20 cellular contexts compared by ENCODE assay signal in the genomic region with DNA sequence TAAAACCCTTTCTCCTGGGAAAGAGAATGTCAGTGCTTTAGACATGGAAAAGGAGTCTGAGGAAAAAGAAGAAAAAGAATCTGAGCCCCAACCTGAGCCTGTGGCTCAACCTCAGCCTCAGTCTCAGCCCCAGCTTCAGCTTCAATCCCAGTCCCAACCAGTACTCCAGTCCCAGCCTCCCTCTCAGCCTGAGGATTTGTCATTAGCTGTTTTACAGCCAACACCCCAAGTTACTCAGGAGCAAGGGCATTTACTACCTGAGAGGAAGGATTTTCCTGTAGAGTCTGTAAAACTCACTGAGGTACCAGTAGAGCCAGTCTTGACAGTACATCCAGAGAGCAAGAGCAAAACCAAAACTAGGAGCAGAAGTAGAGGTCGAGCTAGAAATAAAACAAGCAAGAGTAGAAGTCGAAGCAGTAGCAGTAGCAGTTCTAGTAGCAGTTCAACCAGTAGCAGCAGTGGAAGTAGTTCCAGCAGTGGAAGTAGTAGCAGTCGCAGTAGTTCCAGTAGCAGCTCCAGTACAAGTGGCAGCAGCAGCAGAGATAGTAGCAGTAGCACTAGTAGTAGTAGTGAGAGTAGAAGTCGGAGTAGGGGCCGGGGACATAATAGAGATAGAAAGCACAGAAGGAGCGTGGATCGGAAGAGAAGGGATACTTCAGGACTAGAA. TPM values are rescaled to one million over a fixed set of nuclear protein-coding genes. Genes with fewer than 3 reads are reported as not detected.
DNase-seq lines count a peak whose midpoint lies in the region; ATAC-seq, FAIRE-seq and TF ChIP-seq lines count a peak whose summit lies in the region.
"Had no signal": no experiment of that assay in that cellular context is flagged by ENCODE, and none has a peak within 500 bp of the region (broad histone marks: within the 10 kb centered on the region; RNA-seq: fewer than 3 reads in every experiment).

No MANE protein-coding gene starts in this region.

- peak overlapping the region; percentile 39 for H3K4me2 ChIP-seq in Loucy (ENCODE audit: low read depth, low read length, poor library complexity, severe bottlenecking)
- H3K4me2 ChIP-seq in neural progenitor cell = peak overlapping the region; percentile 24

- FAIRE-seq in bronchial epithelial cell (lab: Jason Lieb, UNC) = peak; percentile 28
- FAIRE-seq: GM19239 had no signal

- H3K79me2 ChIP-seq in Loucy (ENCODE audit: insufficient read depth, low read length) = peaks cover 54% of the 10 kb centered on the region
- peaks cover 71% of the 10 kb centered on the region for H3K79me2 ChIP-seq in neural progenitor cell (ENCODE audit: low read depth)

- intact Hi-C loops in activated T-helper 1 cell treated with anti-CD3 and anti-CD28 coated beads, Interleukin-12 subunit alpha, Interleukin-12 subunit beta, Interleukin-2, Interleukin-4 antibody, amounts not matched to agents 30 ng/mL and 10 ng/mL and 1 ng/mL, durations not matched to agents 14 hours and 24 hours and 36 hours (cut with micrococcal nuclease) = no loop called here

- H3K27me3 ChIP-seq in Loucy (ENCODE audit: insufficient read depth, low read length, poor library complexity, severe bottlenecking) = no peaks in the 10 kb centered on the region
- H3K27me3 ChIP-seq in bronchial epithelial cell (ENCODE audit: control insufficient read depth, insufficient read depth, low read length) = no peaks in the 10 kb centered on the region
- no peaks in the 10 kb centered on the region for H3K27me3 ChIP-seq in neural progenitor cell
- H3K27me3 ChIP-seq: left lung, testis had no signal

- no peaks in the 10 kb centered on the region for H3K9me3 Mint-ChIP-seq in neural progenitor cell
- no peaks in the 10 kb centered on the region for H3K9me3 Mint-ChIP-seq in activated T-helper 1 cell treated with anti-CD3 and anti-CD28 coated beads, Interleukin-12 subunit alpha, Interleukin-12 subunit beta, Interleukin-2, Interleukin-4 antibody, amounts not matched to agents 30 ng/mL and 10 ng/mL and 1 ng/mL, durations not matched to agents 14 hours and 24 hours and 36 hours
- H3K9me3 Mint-ChIP-seq: CD8-positive, alpha-beta T cell; H9; IgD-negative memory B cell had no signal

- H3K27ac ChIP-seq in neural progenitor cell = peak overlapping the region; percentile 66
- H3K27ac ChIP-seq: testis had no signal

- no peak overlapping the region for H3K27ac Mint-ChIP-seq in neural progenitor cell
- H3K27ac Mint-ChIP-seq in activated T-helper 1 cell treated with anti-CD3 and anti-CD28 coated beads, Interleukin-12 subunit alpha, Interleukin-12 subunit beta, Interleukin-2, Interleukin-4 antibody, amounts not matched to agents 30 ng/mL and 10 ng/mL and 1 ng/mL, durations not matched to agents 14 hours and 24 hours and 36 hours = no peak overlapping the region
- H3K27ac Mint-ChIP-seq: CD8-positive, alpha-beta T cell; H9; IgD-negative memory B cell had no signal

- H4K20me1 ChIP-seq in Loucy (ENCODE audit: insufficient read depth, low read length, poor library complexity, severe bottlenecking) (peaks cover 77% of the 10 kb centered on the region), neural progenitor cell (ENCODE audit: low read depth) (peaks cover 55% of the 10 kb centered on the region)

- peaks cover 3% of the 10 kb centered on the region for H3K27me3 Mint-ChIP-seq in neural progenitor cell (ENCODE audit: insufficient read depth, low read depth)
- no peaks in the 10 kb centered on the region for H3K27me3 Mint-ChIP-seq in activated T-helper 1 cell treated with anti-CD3 and anti-CD28 coated beads, Interleukin-12 subunit alpha, Interleukin-12 subunit beta, Interleukin-2, Interleukin-4 antibody, amounts not matched to agents 30 ng/mL and 10 ng/mL and 1 ng/mL, durations not matched to agents 14 hours and 24 hours and 36 hours (ENCODE audit: insufficient read depth)
- H3K27me3 Mint-ChIP-seq: IgD-negative memory B cell had no signal

- H3K9me3 ChIP-seq in Loucy (ENCODE audit: insufficient read depth, low read depth, low read length) = no peaks in the 10 kb centered on the region
- H3K9me3 ChIP-seq in neural progenitor cell (ENCODE audit: low read depth) = no peaks in the 10 kb centered on the region
- H3K9me3 ChIP-seq: left lung, testis had no signal

- H3K9ac ChIP-seq in Loucy (ENCODE audit: low read depth, low read length, poor library complexity, severe bottlenecking) = no peak overlapping the region
- H3K9ac ChIP-seq in neural progenitor cell = no peak overlapping the region

- H2AFZ ChIP-seq in Loucy (ENCODE audit: low read length) = no peak overlapping the region
- no peak overlapping the region for H2AFZ ChIP-seq in neural progenitor cell (replicated peaks)

- peaks cover 55% of the 10 kb centered on the region for H3K4me1 ChIP-seq in Loucy (ENCODE audit: insufficient read depth, low read length, poor library complexity, severe bottlenecking)
- peaks cover 22% of the 10 kb centered on the region for H3K4me1 ChIP-seq in neural progenitor cell

- no peak for ATAC-seq in omental fat pad (ENCODE audit: low FRiP score)
- ATAC-seq: CD8-positive, alpha-beta T cell; left lung had no signal

- peaks cover 35% of the 10 kb centered on the region for H3K36me3 Mint-ChIP-seq in neural progenitor cell
- H3K36me3 Mint-ChIP-seq in activated T-helper 1 cell treated with anti-CD3 and anti-CD28 coated beads, Interleukin-12 subunit alpha, Interleukin-12 subunit beta, Interleukin-2, Interleukin-4 antibody, amounts not matched to agents 30 ng/mL and 10 ng/mL and 1 ng/mL, durations not matched to agents 14 hours and 24 hours and 36 hours (ENCODE audit: low read depth) = peaks cover 48% of the 10 kb centered on the region

- 0 out of 2 replicates have a peak, but pooled peaks cover 6% of the 10 kb centered on the region for H3F3A ChIP-seq in Loucy (ENCODE audit: low read depth)
- H3F3A ChIP-seq in neural progenitor cell (ENCODE audit: low read depth) = peaks cover 97% of the 10 kb centered on the region

- peaks cover 15% of the 10 kb centered on the region for H3K4me1 Mint-ChIP-seq in neural progenitor cell
- H3K4me1 Mint-ChIP-seq in activated T-helper 1 cell treated with anti-CD3 and anti-CD28 coated beads, Interleukin-12 subunit alpha, Interleukin-12 subunit beta, Interleukin-2, Interleukin-4 antibody, amounts not matched to agents 30 ng/mL and 10 ng/mL and 1 ng/mL, durations not matched to agents 14 hours and 24 hours and 36 hours (ENCODE audit: low read depth) = peaks cover 23% of the 10 kb centered on the region

- peak; percentile 50 for DNase-seq in activated CD8-positive, alpha-beta memory T cell treated with anti-CD3 and anti-CD28 coated beads, Interleukin-2, amount 50 U/mL, for 48 hours
- DNase-seq in activated CD8-positive, alpha-beta memory T cell treated with anti-CD3 and anti-CD28 coated beads for 24 hours = no peak
- DNase-seq in bronchial epithelial cell (ENCODE audit: low read depth) (no peak), neural progenitor cell (ENCODE audit: low spot score) (no peak), omental fat pad (ENCODE audit: low spot score) (no peak)
- no peak for DNase-seq in stimulated activated CD4-positive, alpha-beta T cell treated with anti-CD3 and anti-CD28 coated beads, Interleukin-4, amount 100 ng/mL, for 24 hours
- DNase-seq in activated T-helper 1 cell treated with anti-CD3 and anti-CD28 coated beads, Interleukin-12 subunit alpha, Interleukin-12 subunit beta, Interleukin-2, Interleukin-4 antibody, amounts not matched to agents 30 ng/mL and 10 ng/mL and 1 ng/mL, durations not matched to agents 14 hours and 24 hours and 36 hours (ENCODE audit: low spot score) = no peak
- DNase-seq: activated gamma-delta T cell treated with Interleukin-2 at 50 U/mL for 16 hours; amygdala; CD8-positive, alpha-beta T cell; central memory CD4-positive, alpha-beta T cell; H9; left lung; NCI-H1694 treated with DMSO at 0.1 percent for 48 hours; NCI-H226; stimulated activated CD4-positive, alpha-beta T cell treated with anti-CD3 and anti-CD28 coated beads, Interleukin-12 subunit alpha, Interleukin-12 subunit beta, amount 100 ng/mL, for 4 hours; testis had no signal

- H3K9me2 ChIP-seq in Loucy (replicated peaks; ENCODE audit: low read depth, low read length) = no peaks in the 10 kb centered on the region

- H3K36me3 ChIP-seq in Loucy (ENCODE audit: insufficient read depth, low read length) (peaks cover 81% of the 10 kb centered on the region), bronchial epithelial cell (ENCODE audit: control insufficient read depth, insufficient read depth, low read length) (peaks cover 27% of the 10 kb centered on the region), neural progenitor cell (peaks cover 65% of the 10 kb centered on the region)

- no peak overlapping the region for H3K4me3 Mint-ChIP-seq in neural progenitor cell
- no peak overlapping the region for H3K4me3 Mint-ChIP-seq in activated T-helper 1 cell treated with anti-CD3 and anti-CD28 coated beads, Interleukin-12 subunit alpha, Interleukin-12 subunit beta, Interleukin-2, Interleukin-4 antibody, amounts not matched to agents 30 ng/mL and 10 ng/mL and 1 ng/mL, durations not matched to agents 14 hours and 24 hours and 36 hours
- H3K4me3 Mint-ChIP-seq: CD8-positive, alpha-beta T cell; H9; IgD-negative memory B cell had no signal

- H3K4me3 ChIP-seq in Loucy (ENCODE audit: low read length, poor library complexity, severe bottlenecking) (no peak overlapping the region), bronchial epithelial cell (ENCODE audit: low read depth, low read length) (no peak overlapping the region), neural progenitor cell (no peak overlapping the region)
- H3K4me3 ChIP-seq: left lung, testis had no signal

- TF ChIP-seq CTCF in Loucy (conservative IDR thresholded peaks at IDR 0.05; ENCODE audit: low read length) (no peak), bronchial epithelial cell (IDR thresholded peaks at IDR 0.05; ENCODE audit: insufficient read depth, low read length, severe bottlenecking) (no peak), neural progenitor cell (IDR thresholded peaks at IDR 0.05) (no peak), omental fat pad (IDR thresholded peaks at IDR 0.05) (no peak)

RNA-seq across cellular contexts. Expression of gene PNN, which starts 6.1 kb away (rescaled TPM):
- total RNA-seq in bronchial epithelial cell (12.9 and 18.9 TPM in 2 replicates), neural progenitor cell (ENCODE audit: low replicate concordance) (82.8 and 110 TPM in 2 replicates), omental fat pad (10 to 100 TPM; 26.4 to 59.4 (median 37.7) TPM)
- 111 and 116 TPM in 2 replicates for total RNA-seq in activated T-helper 1 cell treated with anti-CD3 and anti-CD28 coated beads, Interleukin-12 subunit alpha, Interleukin-12 subunit beta, Interleukin-2, Interleukin-4 antibody, amounts not matched to agents 30 ng/mL and 10 ng/mL and 1 ng/mL, durations not matched to agents 14 hours and 24 hours and 36 hours

RNA-seq across cellular contexts. Expression of gene TRAPPC6B, which starts 11.0 kb away (rescaled TPM):
- total RNA-seq in bronchial epithelial cell (31.6 and 41.9 TPM in 2 replicates), neural progenitor cell (ENCODE audit: low replicate concordance) (22.3 and 32.5 TPM in 2 replicates), omental fat pad (10 to 100 TPM; 17.7 to 25.5 (median 19.5) TPM)
- 17.4 and 18.5 TPM in 2 replicates for total RNA-seq in activated T-helper 1 cell treated with anti-CD3 and anti-CD28 coated beads, Interleukin-12 subunit alpha, Interleukin-12 subunit beta, Interleukin-2, Interleukin-4 antibody, amounts not matched to agents 30 ng/mL and 10 ng/mL and 1 ng/mL, durations not matched to agents 14 hours and 24 hours and 36 hours

RNA-seq across cellular contexts. Expression of gene MIA2, which starts 52.6 kb away (rescaled TPM):
- total RNA-seq in bronchial epithelial cell (41.9 and 54.3 TPM in 2 replicates), neural progenitor cell (ENCODE audit: low replicate concordance) (11.2 and 13.0 TPM in 2 replicates), omental fat pad (10 to 100 TPM; 13.8 to 19.4 (median 16.7) TPM)
- total RNA-seq in activated T-helper 1 cell treated with anti-CD3 and anti-CD28 coated beads, Interleukin-12 subunit alpha, Interleukin-12 subunit beta, Interleukin-2, Interleukin-4 antibody, amounts not matched to agents 30 ng/mL and 10 ng/mL and 1 ng/mL, durations not matched to agents 14 hours and 24 hours and 36 hours = 22.6 and 23.8 TPM in 2 replicates
